In the genomic region with DNA sequence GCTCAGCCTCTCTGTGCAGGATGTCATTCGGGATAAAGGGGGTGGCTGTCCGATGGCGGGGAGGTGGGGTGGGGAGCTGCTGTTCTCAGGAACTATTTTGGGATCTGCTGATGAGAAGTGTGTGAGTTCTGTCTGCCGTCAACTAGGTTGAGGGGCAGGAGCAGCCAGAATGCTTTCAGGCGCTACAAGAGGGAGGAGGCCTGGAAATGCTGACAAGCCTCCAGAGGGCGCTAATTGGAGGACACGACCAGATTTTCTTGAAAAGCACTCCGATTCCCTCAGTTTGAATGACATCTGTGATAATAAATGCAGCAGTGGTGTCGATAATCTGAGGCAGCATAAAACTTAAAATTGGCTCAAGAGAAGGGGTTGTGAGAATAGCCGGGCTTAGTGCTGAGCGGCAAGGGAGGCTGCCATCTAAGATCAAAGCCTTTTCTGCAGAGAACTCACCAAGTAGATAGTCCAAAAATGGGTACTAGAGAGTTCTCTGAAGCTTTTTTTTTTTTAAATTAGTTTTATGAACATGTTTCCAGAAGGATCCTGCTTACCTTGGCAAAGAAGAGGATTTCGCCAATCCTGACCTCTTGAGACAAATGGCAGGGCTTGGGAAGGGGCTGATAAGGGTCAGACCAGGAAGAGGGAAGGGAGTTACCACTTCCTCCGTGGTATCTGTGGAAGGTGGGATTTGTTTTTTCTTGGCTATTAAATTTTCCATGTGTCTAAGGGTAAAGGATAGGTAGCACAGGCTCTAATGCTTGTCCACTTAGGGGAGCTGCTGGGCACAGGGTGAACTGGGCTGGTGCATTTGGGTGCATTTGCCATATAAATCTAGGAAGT, we compare ENCODE assay signal across 8 cellular contexts.
DNase-seq lines count a peak whose midpoint lies in the region; ATAC-seq and TF ChIP-seq lines count a peak whose summit lies in the region.

No MANE protein-coding gene starts in this region.

- no peak overlapping the region for H3K27ac Mint-ChIP-seq in H9
- no peak overlapping the region for H3K27ac Mint-ChIP-seq in activated CD4-positive, alpha-beta T cell treated with anti-CD3 and anti-CD28 coated beads, Interleukin-2, amount 10 ng/mL, durations not matched to agents 7 days and 5 days

- H3K27me3 Mint-ChIP-seq in H9 (ENCODE audit: low read depth): peaks cover 1% of the 10 kb centered on the region; the same call in 1 of the 2 replicates
- H3K27me3 Mint-ChIP-seq in activated CD4-positive, alpha-beta T cell treated with anti-CD3 and anti-CD28 coated beads, Interleukin-2, amount 10 ng/mL, durations not matched to agents 7 days and 5 days: no peaks in the 10 kb centered on the region

- no peak overlapping the region for H2BK15ac ChIP-seq in H9 (ENCODE audit: low read depth, low read length)

- CTCF ChIA-PET in activated CD4-positive, alpha-beta T cell treated with anti-CD3 and anti-CD28 coated beads, Interleukin-2, amount 10 ng/mL, durations not matched to agents 7 days and 5 days (lab: Charles Lee): interaction anchor here (0.8 to 1.3 kb wide), 4 partner anchors 21 to 669 kb away, joined by 3 read pairs; no protein-coding TSS in a partner anchor

- no peaks in the 10 kb centered on the region for H3K36me3 ChIP-seq in BE2C

- peaks cover 20 to 27% of the 10 kb centered on the region in 2 experiments for H3K4me1 Mint-ChIP-seq in H9
- H3K4me1 Mint-ChIP-seq in activated CD4-positive, alpha-beta T cell treated with anti-CD3 and anti-CD28 coated beads, Interleukin-2, amount 10 ng/mL, durations not matched to agents 7 days and 5 days: no peaks in the 10 kb centered on the region

- no peak overlapping the region for H3K18ac ChIP-seq in H9 (ENCODE audit: insufficient read length, low read depth, low read length)

- WGBS in H9 (ENCODE audit: extremely low coverage, insufficient read length, low lambda C conversion rate): no CpG with 5 or more reads among the region's 13 CpGs

- H3K4ac ChIP-seq in H9 (ENCODE audit: low read depth, low read length): no peak overlapping the region

- intact Hi-C loops in left cardiac atrium (cut with DNase I): loop anchor here (2.0 to 5.0 kb wide), 2 partner anchors 118 to 119 kb away; no protein-coding TSS in a partner anchor

- no peak overlapping the region for H3K23ac ChIP-seq in H9 (ENCODE audit: insufficient read length, low read depth, low read length)

- no peak overlapping the region for H2BK5ac ChIP-seq in H9 (ENCODE audit: insufficient read length, low read length)

- DNase-seq in BE2C (peak; percentile 24), H9 (peak; percentile 75), left cardiac atrium (peak; percentile 47), NCI-H1417 treated with DMSO at 0.1 percent for 48 hours (lab: John Stamatoyannopoulos, UW) (no peak), GF-D8 (lab: John Stamatoyannopoulos, UW) (no peak)
- peak; percentile 50 for DNase-seq in activated CD4-positive, alpha-beta T cell treated with anti-CD3 and anti-CD28 coated beads, Interleukin-2, amount 10 ng/mL, durations not matched to agents 7 days and 5 days
- peak; percentile 50 for DNase-seq in stimulated activated CD8-positive, alpha-beta memory T cell treated with anti-CD3 and anti-CD28 coated beads, Interleukin-4, amount 100 ng/mL, for 48 hours
- DNase-seq in NK-92 treated with Interleukin-12 subunit alpha and Interleukin-12 subunit beta, amount 100 ng/mL, for 24 hours (lab: John Stamatoyannopoulos, UW): no peak

- no peak overlapping the region for H4K5ac ChIP-seq in H9 (ENCODE audit: insufficient read length, low read depth, low read length)

- no peaks in the 10 kb centered on the region for H3K9me3 Mint-ChIP-seq in H9
- no peaks in the 10 kb centered on the region for H3K9me3 Mint-ChIP-seq in activated CD4-positive, alpha-beta T cell treated with anti-CD3 and anti-CD28 coated beads, Interleukin-2, amount 10 ng/mL, durations not matched to agents 7 days and 5 days

- no peak overlapping the region for H4K8ac ChIP-seq in H9 (replicated peaks; ENCODE audit: insufficient read length, low read depth, low read length)

- H3K4me1 ChIP-seq in BE2C (no peaks in the 10 kb centered on the region), H9 (ENCODE audit: insufficient read depth, low read length) (peaks cover 4% of the 10 kb centered on the region; the same call in 1 of the 2 replicates)

- no peak overlapping the region for H3K27ac ChIP-seq in H9 (ENCODE audit: insufficient read length, low read depth, low read length)

- H3K79me2 ChIP-seq in H9 (ENCODE audit: insufficient read depth, low read length): no peaks in the 10 kb centered on the region

- no peak overlapping the region for H2BK120ac ChIP-seq in H9 (ENCODE audit: low read depth, low read length, poor library complexity, severe bottlenecking)

- no peak overlapping the region for H4K91ac ChIP-seq in H9 (ENCODE audit: insufficient read length, low read depth, low read length)

- no peak overlapping the region for H2BK12ac ChIP-seq in H9 (ENCODE audit: insufficient read length, low read depth, low read length)

- no peaks in the 10 kb centered on the region for H3K79me1 ChIP-seq in H9 (ENCODE audit: insufficient read depth, low read depth, low read length, poor library complexity, severe bottlenecking)

- H3T11ph ChIP-seq in H9 (ENCODE audit: low read length): no peak overlapping the region

- TF ChIP-seq CTCF in BE2C (IDR thresholded peaks at IDR 0.05; ENCODE audit: low read depth, low read length) (peak; percentile 39), H9 (conservative IDR thresholded peaks at IDR 0.05) (peak; percentile 81)

- H2AFZ ChIP-seq in H9 (ENCODE audit: low read length): no peak overlapping the region

- no peak overlapping the region for H2BK20ac ChIP-seq in H9 (ENCODE audit: low read depth, low read length, poor library complexity, severe bottlenecking)

- peak; percentile 66 to 80 for ATAC-seq in left cardiac atrium

- no peaks in the 10 kb centered on the region for H3K9me3 ChIP-seq in BE2C
- no peaks in the 10 kb centered on the region for H3K9me3 ChIP-seq in H9 (ENCODE audit: control insufficient read depth, low read depth, low read length)

- no peaks in the 10 kb centered on the region for H4K20me1 ChIP-seq in H9 (ENCODE audit: control insufficient read depth, insufficient read depth, insufficient read length)

- no peak overlapping the region for H3K9ac ChIP-seq in H9 (ENCODE audit: extremely low read depth, insufficient read length, low read length)

- no peak overlapping the region for H2AK5ac ChIP-seq in H9 (ENCODE audit: insufficient read length, low read length)

- H3K4me3 Mint-ChIP-seq in H9: no peak overlapping the region
- H3K4me3 Mint-ChIP-seq in activated CD4-positive, alpha-beta T cell treated with anti-CD3 and anti-CD28 coated beads, Interleukin-2, amount 10 ng/mL, durations not matched to agents 7 days and 5 days: no peak overlapping the region

- no peak overlapping the region for H3K4me2 ChIP-seq in H9 (ENCODE audit: insufficient read depth, insufficient read length, low read length)

- no peaks in the 10 kb centered on the region for H3K23me2 ChIP-seq in H9 (ENCODE audit: insufficient read length, low read depth, low read length, poor library complexity, severe bottlenecking)

- no peaks in the 10 kb centered on the region for H3K36me3 Mint-ChIP-seq in H9 (ENCODE audit: insufficient read depth in 1 of 3, low read depth in 3 of 3)
- H3K36me3 Mint-ChIP-seq in activated CD4-positive, alpha-beta T cell treated with anti-CD3 and anti-CD28 coated beads, Interleukin-2, amount 10 ng/mL, durations not matched to agents 7 days and 5 days (ENCODE audit: low read depth): peaks cover 32% of the 10 kb centered on the region

- H3K27me3 ChIP-seq in BE2C: no peaks in the 10 kb centered on the region; the same call in none of the 2 replicates
- H3K27me3 ChIP-seq in H9 (ENCODE audit: insufficient read depth, low read length): no peaks in the 10 kb centered on the region

- H3K56ac ChIP-seq in H9 (ENCODE audit: insufficient read length, low read depth, low read length): no peak overlapping the region

- POLR2A ChIA-PET in activated CD4-positive, alpha-beta T cell treated with anti-CD3 and anti-CD28 coated beads, Interleukin-2, amount 10 ng/mL, durations not matched to agents 7 days and 5 days (lab: Charles Lee): no interaction called here

- no peak overlapping the region for H3K14ac ChIP-seq in H9 (ENCODE audit: insufficient read depth, low read length)

- no peak overlapping the region for H3K4me3 ChIP-seq in BE2C (ENCODE audit: low read depth, low read length)

Comparison
In these comparisons a context has a peak if more than half of its experiments do, and no peak if none do; other contexts are left out.
1. DNase-seq: peak in BE2C (single experiment), H9 (single experiment), activated CD4-positive, alpha-beta T cell treated with anti-CD3 and anti-CD28 coated beads, Interleukin-2, amount 10 ng/mL, durations not matched to agents 7 days and 5 days (single experiment), left cardiac atrium (single experiment) and stimulated activated CD8-positive, alpha-beta memory T cell treated with anti-CD3 and anti-CD28 coated beads, Interleukin-4, amount 100 ng/mL, for 48 hours (single experiment); none in NK-92 treated with Interleukin-12 subunit alpha and Interleukin-12 subunit beta, amount 100 ng/mL, for 24 hours (single experiment), NCI-H1417 treated with DMSO at 0.1 percent for 48 hours (single experiment) and GF-D8 (single experiment).